In the genomic region with DNA sequence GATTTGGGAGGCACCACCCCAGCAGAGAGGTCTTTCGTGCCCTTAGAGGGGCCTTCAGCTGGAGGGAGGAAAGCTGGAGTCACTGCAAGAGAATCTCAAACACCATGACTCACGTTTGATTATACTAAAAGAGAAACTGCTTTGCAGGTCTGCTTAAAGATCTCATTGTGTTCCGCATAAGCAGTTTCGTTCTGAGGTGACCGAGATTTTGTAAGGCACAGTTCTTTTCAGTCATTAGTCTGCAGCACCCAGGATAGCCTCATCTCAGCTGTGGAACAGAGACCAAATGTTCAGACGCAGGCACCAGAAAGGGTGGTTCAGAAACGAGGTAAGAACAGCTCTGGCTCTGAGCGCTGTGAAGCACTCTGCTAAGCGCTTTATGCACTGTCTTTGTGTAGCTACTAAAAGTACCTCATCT, we compare ENCODE assay signal across 9 cellular contexts.
DNase-seq lines count a peak whose midpoint lies in the region; ATAC-seq and TF ChIP-seq lines count a peak whose summit lies in the region.
"Had no signal": no experiment of that assay in that cellular context is flagged by ENCODE, and none has a peak within 500 bp of the region (broad histone marks: within the 10 kb centered on the region; RNA-seq: fewer than 3 reads in every experiment).

No MANE protein-coding gene starts in this region.

- no peak for ATAC-seq in CD8-positive, alpha-beta T cell
- ATAC-seq in GM19324 (IDR thresholded peaks at IDR 0.05; ENCODE audit: low FRiP score, unreplicated experiment) (peak; percentile 91), HG03139 (IDR thresholded peaks at IDR 0.05; ENCODE audit: unreplicated experiment) (peak; percentile 87)

- H3K36me3 ChIP-seq in CD8-positive, alpha-beta T cell (ENCODE audit: insufficient read depth, low read length), result no peaks in the 10 kb centered on the region
- no peaks in the 10 kb centered on the region for H3K36me3 ChIP-seq in H7 (replicated peaks; ENCODE audit: control insufficient read depth, insufficient read depth, low read length)

- H3K4me3 ChIP-seq in CD8-positive, alpha-beta T cell (ENCODE audit: low read depth, low read length), result no peak overlapping the region
- H3K4me3 ChIP-seq in H7 (ENCODE audit: insufficient read depth, low read depth, low read length), result no peak overlapping the region

- no peaks in the 10 kb centered on the region for H3K9me3 ChIP-seq in CD8-positive, alpha-beta T cell (ENCODE audit: low read length)

- CTCF ChIA-PET in CD8-positive, alpha-beta T cell (lab: Charles Lee), result interaction anchor here (0.9 to 8.4 kb wide), 4 partner anchors 9 to 368 kb away, joined by 3 to 47 read pairs (median 5); no protein-coding TSS in a partner anchor
- CTCF ChIA-PET in activated CD4-positive, alpha-beta memory T cell treated with anti-CD3 and anti-CD28 coated beads for 36 hours (lab: Charles Lee), result interaction anchor here (0.8 to 5.3 kb wide), 14 partner anchors 9 to 477 kb away, joined by 3 to 37 read pairs (median 4); a partner anchor contains a TSS

- POLR2A ChIA-PET in CD8-positive, alpha-beta T cell (lab: Charles Lee), result interaction anchor here (0.7 kb wide), 1 partner anchor 368 kb away, joined by 3 read pairs; no protein-coding TSS in a partner anchor
- POLR2A ChIA-PET in activated CD4-positive, alpha-beta memory T cell treated with anti-CD3 and anti-CD28 coated beads for 36 hours (lab: Charles Lee), result interaction anchor here (0.7 to 1.6 kb wide), 4 partner anchors 102 to 407 kb away, joined by 3 to 5 read pairs (median 4); a partner anchor contains a TSS

- H3K4me1 Mint-ChIP-seq in CD8-positive, alpha-beta T cell (ENCODE audit: low read depth), result no peaks in the 10 kb centered on the region
- H3K4me1 Mint-ChIP-seq in activated CD4-positive, alpha-beta memory T cell treated with anti-CD3 and anti-CD28 coated beads for 36 hours (ENCODE audit: low read depth), result peaks cover 19% of the 10 kb centered on the region

- peaks cover 3% of the 10 kb centered on the region for H3K9me3 Mint-ChIP-seq in CD8-positive, alpha-beta T cell
- H3K9me3 Mint-ChIP-seq in activated CD4-positive, alpha-beta memory T cell treated with anti-CD3 and anti-CD28 coated beads for 36 hours, result peaks cover 6% of the 10 kb centered on the region

- H3K27ac ChIP-seq in CD8-positive, alpha-beta T cell (ENCODE audit: low read depth, low read length), result no peak overlapping the region
- H3K27ac ChIP-seq: epithelial cell of prostate had no signal

- H3K4me1 ChIP-seq in CD8-positive, alpha-beta T cell (ENCODE audit: insufficient read depth, low read length), result no peaks in the 10 kb centered on the region

- intact Hi-C loops in CD8-positive, alpha-beta T cell (cut with DNase I, micrococcal nuclease), result no loop called here
- intact Hi-C loops in activated CD4-positive, alpha-beta memory T cell treated with anti-CD3 and anti-CD28 coated beads for 36 hours (cut with micrococcal nuclease), result loop anchor here (1.0 to 5.0 kb wide), 7 partner anchors 14 to 222 kb away; a partner anchor contains a TSS

- no peak for DNase-seq in CD8-positive, alpha-beta T cell
- DNase-seq in activated CD4-positive, alpha-beta memory T cell treated with anti-CD3 and anti-CD28 coated beads for 36 hours, result peak; percentile 79
- DNase-seq in midbrain (lab: John Stamatoyannopoulos, UW) (peak; percentile 63), SKM-1 treated with dmso at 0.1 percent for 144 hours (lab: John Stamatoyannopoulos, UW; ENCODE audit: unreplicated experiment) (no peak), H7 (no peak), DMS153 (lab: John Stamatoyannopoulos, UW) (no peak)

- H3K27me3 Mint-ChIP-seq in CD8-positive, alpha-beta T cell (ENCODE audit: low read depth), result peaks cover 9% of the 10 kb centered on the region
- peaks cover 12% of the 10 kb centered on the region for H3K27me3 Mint-ChIP-seq in activated CD4-positive, alpha-beta memory T cell treated with anti-CD3 and anti-CD28 coated beads for 36 hours

- no peak for TF ChIP-seq CTCF in CD8-positive, alpha-beta T cell (IDR thresholded peaks at IDR 0.05)

- peak overlapping the region; percentile 49 for H3K4me3 Mint-ChIP-seq in CD8-positive, alpha-beta T cell
- peak overlapping the region; percentile 45 for H3K4me3 Mint-ChIP-seq in activated CD4-positive, alpha-beta memory T cell treated with anti-CD3 and anti-CD28 coated beads for 36 hours

- no peaks in the 10 kb centered on the region for H3K36me3 Mint-ChIP-seq in CD8-positive, alpha-beta T cell
- peaks cover 3% of the 10 kb centered on the region for H3K36me3 Mint-ChIP-seq in activated CD4-positive, alpha-beta memory T cell treated with anti-CD3 and anti-CD28 coated beads for 36 hours

- no peaks in the 10 kb centered on the region for H3K27me3 ChIP-seq in CD8-positive, alpha-beta T cell (ENCODE audit: insufficient read depth, low read length)
- no peaks in the 10 kb centered on the region for H3K27me3 ChIP-seq in H7 (ENCODE audit: control insufficient read depth, insufficient read depth, low read length)

- no peak overlapping the region for H3K27ac Mint-ChIP-seq in CD8-positive, alpha-beta T cell
- H3K27ac Mint-ChIP-seq in activated CD4-positive, alpha-beta memory T cell treated with anti-CD3 and anti-CD28 coated beads for 36 hours, result peak overlapping the region; percentile 82

Comparison
In these comparisons a context has a peak if more than half of its experiments do, and no peak if none do; other contexts are left out.
1. DNase-seq: peak in activated CD4-positive, alpha-beta memory T cell treated with anti-CD3 and anti-CD28 coated beads for 36 hours (single experiment) and midbrain (single experiment); none in CD8-positive, alpha-beta T cell (0 of 7), SKM-1 treated with dmso at 0.1 percent for 144 hours (single experiment), H7 (single experiment) and DMS153 (single experiment).